Comparison of ENCODE assay signal across 8 cellular contexts in genomic region chr22:43014876-43015676, GRCh38. TPM values are rescaled to one million over a fixed set of nuclear protein-coding genes. Genes with fewer than 3 reads are reported as not detected.
A peak's percentile ranks its signal among the peaks of the same experiment; 100 is the strongest.
DNase-seq lines count a peak whose midpoint lies in the region; ATAC-seq, FAIRE-seq and TF ChIP-seq lines count a peak whose summit lies in the region.

TSS of gene PACSIN2 (minus strand) at chr22:43015149. CDS start at chr22:42912080, 103,069 bp downstream.

- H3K27me3 ChIP-seq in bronchial epithelial cell (ENCODE audit: control insufficient read depth, insufficient read depth, low read length) (no peaks in the 10 kb centered on the region), smooth muscle cell (ENCODE audit: low read depth) (no peaks in the 10 kb centered on the region)

- peaks cover 45% of the 10 kb centered on the region for H3K79me2 ChIP-seq in smooth muscle cell (ENCODE audit: low read depth)

- in situ Hi-C loops in GM18951 (cut with MboI; ENCODE audit: low sequenced_read_pairs, unreplicated experiment): no loop called here

- peaks cover 41% of the 10 kb centered on the region for H4K20me1 ChIP-seq in smooth muscle cell (ENCODE audit: low read depth)

- H3K9ac ChIP-seq in smooth muscle cell (ENCODE audit: low read depth): peak within 1 kb of the TSS; percentile 61

- ATAC-seq in HG03175 (IDR thresholded peaks at IDR 0.05; ENCODE audit: unreplicated experiment): peak; percentile 95

- H3K9me3 ChIP-seq in smooth muscle cell (replicated peaks; ENCODE audit: low read depth): no peaks in the 10 kb centered on the region

- H3K4me3 ChIP-seq in AG09309 (ENCODE audit: control insufficient read depth, low read depth, low read length) (peak within 1 kb of the TSS; percentile 83), WI38 (ENCODE audit: low read depth, low read length) (peak within 1 kb of the TSS; percentile 86), bronchial epithelial cell (ENCODE audit: low read depth, low read length) (peak within 1 kb of the TSS; percentile 70), smooth muscle cell (peak within 1 kb of the TSS; percentile 82)

- TF ChIP-seq CTCF in AG09309 (IDR thresholded peaks at IDR 0.05; ENCODE audit: control insufficient read depth, insufficient read depth, low read depth, low read length, missing control alignments): no peak
- TF ChIP-seq CTCF in WI38 (IDR thresholded peaks at IDR 0.05; ENCODE audit: low read depth, low read length): no peak
- no peak for TF ChIP-seq CTCF in bronchial epithelial cell (IDR thresholded peaks at IDR 0.05; ENCODE audit: insufficient read depth, low read length, severe bottlenecking)
- no peak for TF ChIP-seq CTCF in smooth muscle cell (IDR thresholded peaks at IDR 0.05; ENCODE audit: borderline replicate concordance, insufficient read depth, poor library complexity, severe bottlenecking)

- H3K36me3 ChIP-seq in bronchial epithelial cell (ENCODE audit: control insufficient read depth, insufficient read depth, low read length) (no peaks in the 10 kb centered on the region), smooth muscle cell (ENCODE audit: low read depth) (no peaks in the 10 kb centered on the region)

- peak within 1 kb of the TSS; percentile 62 for H3K27ac ChIP-seq in smooth muscle cell (ENCODE audit: low read depth)

- peak; percentile 97 for TF ChIP-seq POLR2A in GM18951 (IDR thresholded peaks at IDR 0.05; ENCODE audit: extremely low read depth, insufficient read depth, insufficient read length)

- peak within 1 kb of the TSS; percentile 93 for H3K4me2 ChIP-seq in smooth muscle cell

- H3K4me1 ChIP-seq in smooth muscle cell (ENCODE audit: low read depth): peaks cover 10% of the 10 kb centered on the region

- FAIRE-seq in bronchial epithelial cell (lab: Jason Lieb, UNC): no peak

- DNase-seq in AG09309 (ENCODE audit: low read depth) (peak; percentile 92), NCI-H2227 treated with DMSO at 0.1 percent for 48 hours (lab: John Stamatoyannopoulos, UW) (peak; percentile 93), bronchial epithelial cell (ENCODE audit: low read depth) (peak; percentile 83), iPS-NIHi11 (ENCODE audit: low spot score) (peak; percentile 99), smooth muscle cell (lab: John Stamatoyannopoulos, UW; ENCODE audit: unreplicated experiment) (peak; percentile 97)

- peak within 1 kb of the TSS; percentile 35 for H2AFZ ChIP-seq in smooth muscle cell (ENCODE audit: low read depth)

- no peaks in the 10 kb centered on the region for H3F3A ChIP-seq in smooth muscle cell (ENCODE audit: low read depth)

- WGBS in smooth muscle cell (ENCODE audit: low lambda C conversion rate): under 1% methylated on average over 60 of the region's 84 CpGs

RNA-seq across cellular contexts. Expression of gene PACSIN2, which starts in this region (rescaled TPM):
- 49.8 and 68.9 TPM in 2 replicates for total RNA-seq in bronchial epithelial cell
- total RNA-seq in smooth muscle cell: 26.3 and 34.7 TPM in 2 replicates
- polyA plus RNA-seq in smooth muscle cell: 41.1 and 53.9 TPM in 2 replicates

Comparison
In these comparisons a context has a peak if more than half of its experiments do, and no peak if none do; other contexts are left out.
1. Peak in every context shown above with its lines: DNase-seq, ATAC-seq, H3K4me3 ChIP-seq and H3K27ac ChIP-seq.